ENCODE assay signal across 17 cellular contexts in genomic region chr1:212110617-212111016, GRCh38.
DNase-seq lines count a peak whose midpoint lies in the region; ATAC-seq, FAIRE-seq and TF ChIP-seq lines count a peak whose summit lies in the region.
"Had no signal": no experiment of that assay in that cellular context is flagged by ENCODE, and none has a peak within 500 bp of the region (broad histone marks: within the 10 kb centered on the region; RNA-seq: fewer than 3 reads in every experiment).

No MANE protein-coding gene starts in this region.

- TF ChIP-seq CTCF in right lobe of liver (IDR thresholded peaks at IDR 0.05) = peak in 1 of 4 donors; percentile 7
- TF ChIP-seq CTCF in HepG2 (CRISPR knock-in tag; IDR thresholded peaks at IDR 0.05) = no peak
- TF ChIP-seq CTCF in chondrocyte (IDR thresholded peaks at IDR 0.05) = peak; percentile 63

- H2AFZ ChIP-seq in HepG2 (ENCODE audit: low read length) = no peak overlapping the region

- H3K36me3 ChIP-seq in right lobe of liver (no peaks in the 10 kb centered on the region), HepG2 (replicated peaks in 1 of 2; ENCODE audit: control insufficient read depth in 1 of 2, insufficient read depth in 2 of 2, low read length in 2 of 2) (peaks cover 1 to 9% of the 10 kb centered on the region in 2 experiments; a peak in 2 of 5 replicates)
- H3K36me3 ChIP-seq: adrenal gland had no signal

- no peaks in the 10 kb centered on the region for H3K27me3 Mint-ChIP-seq in chondrocyte (ENCODE audit: low read depth)
- H3K27me3 Mint-ChIP-seq: activated CD4-positive, alpha-beta T cell treated with anti-CD3 and anti-CD28 coated beads, Interleukin-2, amount 10 ng/mL, durations not matched to agents 24 days and 14 days; activated T-cell treated with anti-CD3 and anti-CD28 coated beads, Interleukin-2, amount 50 U/mL, for 24 hours had no signal

- H3K9me3 Mint-ChIP-seq in chondrocyte (ENCODE audit: low read depth) = no peaks in the 10 kb centered on the region
- H3K9me3 Mint-ChIP-seq: activated CD4-positive, alpha-beta T cell treated with anti-CD3 and anti-CD28 coated beads, Interleukin-2, amount 10 ng/mL, durations not matched to agents 24 days and 14 days; activated T-cell treated with anti-CD3 and anti-CD28 coated beads, Interleukin-2, amount 50 U/mL, for 24 hours had no signal

- H3K4me1 Mint-ChIP-seq in chondrocyte (ENCODE audit: low read depth) = no peaks in the 10 kb centered on the region

- H3K4me3 Mint-ChIP-seq in chondrocyte (ENCODE audit: unreplicated experiment) = no peak overlapping the region
- H3K4me3 Mint-ChIP-seq: activated CD4-positive, alpha-beta T cell treated with anti-CD3 and anti-CD28 coated beads, Interleukin-2, amount 10 ng/mL, durations not matched to agents 24 days and 14 days; activated T-cell treated with anti-CD3 and anti-CD28 coated beads, Interleukin-2, amount 50 U/mL, for 24 hours had no signal

- in situ Hi-C loops in HepG2 (cut with HindIII; ENCODE audit: extremely low pct_ligation_motif_present, low pct_unique_long_range_greater_than_20kb) = no loop called here

- CTCF ChIA-PET in HepG2 (lab: Yijun Ruan, JAX; ENCODE audit: low intra/inter-chr PET ratio, low total read pairs) = no interaction called here

- H3K27me3 ChIP-seq in right lobe of liver (no peaks in the 10 kb centered on the region), HepG2 (ENCODE audit: control insufficient read depth in 1 of 2, insufficient read depth in 2 of 2, low read length in 2 of 2) (no peaks in the 10 kb centered on the region)
- H3K27me3 ChIP-seq: adrenal gland had no signal

- POLR2A ChIA-PET in HepG2 (lab: Yijun Ruan, JAX) = no interaction called here

- no peak for FAIRE-seq in HepG2 (lab: Jason Lieb, UNC)
- FAIRE-seq: GM12878 had no signal

- intact Hi-C loops in right lobe of liver (cut with DNase I) (no loop called here), HepG2 (cut with micrococcal nuclease; ENCODE audit: unreplicated experiment) (no loop called here), left cardiac atrium (cut with DNase I) (no loop called here)

- H3K4me2 ChIP-seq in HepG2 (ENCODE audit: low read depth, low read length) = no peak overlapping the region

- no peaks in the 10 kb centered on the region for H4K20me1 ChIP-seq in HepG2 (ENCODE audit: insufficient read depth, low read length)

- TF ChIP-seq POLR2A in right lobe of liver (IDR thresholded peaks at IDR 0.05) = no peak
- no peak for TF ChIP-seq POLR2A in HepG2 (IDR thresholded peaks at IDR 0.05; ENCODE audit: insufficient read depth in 1 of 2, low read depth in 2 of 2, low read length in 2 of 2)

- peak in 3 of 4 donors; percentile 33 to 36 (median 34) for ATAC-seq in right lobe of liver
- ATAC-seq in HepG2 = no peak
- peak; percentile 77 to 89 for ATAC-seq in left cardiac atrium
- ATAC-seq: GM12878 had no signal

- no peak for TF ChIP-seq RAD21 in HepG2 (CRISPR knock-in tag; IDR thresholded peaks at IDR 0.05)

- no peaks in the 10 kb centered on the region for H3K9me3 ChIP-seq in right lobe of liver
- H3K9me3 ChIP-seq in HepG2 (ENCODE audit: low read length) = no peaks in the 10 kb centered on the region
- H3K9me3 ChIP-seq: adrenal gland had no signal

- BruUV-seq in HepG2 (replicated peaks; lab: Mats Ljungman, UMichigan) = no TSS peak

- no peak overlapping the region for H3K27ac ChIP-seq in right lobe of liver
- no peak overlapping the region for H3K27ac ChIP-seq in HepG2 (ENCODE audit: extremely low read length, insufficient read depth, low read length)
- H3K27ac ChIP-seq: adrenal gland had no signal

- DNase-seq in right lobe of liver = no peak
- no peak for DNase-seq in HepG2 (ENCODE audit: low spot score)
- DNase-seq in chondrocyte (ENCODE audit: low spot score) = no peak
- peak; percentile 32 for DNase-seq in left cardiac atrium
- DNase-seq in NCI-H1048 (lab: John Stamatoyannopoulos, UW) = no peak
- no peak for DNase-seq in occipital lobe (lab: John Stamatoyannopoulos, UW)
- DNase-seq in GDM1 (lab: John Stamatoyannopoulos, UW) = no peak
- DNase-seq in NCI-H774 (lab: John Stamatoyannopoulos, UW) = no peak
- DNase-seq: activated CD4-positive, alpha-beta T cell treated with anti-CD3 and anti-CD28 coated beads, Interleukin-2, amount 10 ng/mL, durations not matched to agents 24 days and 14 days; activated T-cell treated with anti-CD3 and anti-CD28 coated beads, Interleukin-2, amount 50 U/mL, for 24 hours; effector memory CD4-positive, alpha-beta T cell; mammary epithelial cell; NCI-H1105 treated with DMSO at 0.1 percent for 48 hours; stimulated activated CD4-positive, alpha-beta T cell treated with anti-CD3 and anti-CD28 coated beads, Interleukin-15, amount 100 ng/mL, for 24 hours; trophoblast cell had no signal

- H3K4me1 ChIP-seq in right lobe of liver (no peaks in the 10 kb centered on the region), HepG2 (ENCODE audit: insufficient read depth, low read length) (no peaks in the 10 kb centered on the region)
- H3K4me1 ChIP-seq: adrenal gland had no signal

- TF ChIP-seq EP300 in HepG2 (IDR thresholded peaks at IDR 0.05; ENCODE audit: low read depth in 2 of 2, low read length in 2 of 2) (no peak), HepG2 (CRISPR knock-in tag; IDR thresholded peaks at IDR 0.05; ENCODE audit: borderline replicate concordance) (no peak)

- H3K4me3 ChIP-seq in right lobe of liver (no peak overlapping the region), HepG2 (replicated peaks in 1 of 3; ENCODE audit: insufficient read depth in 1 of 3, low read depth in 2 of 3, low read length in 3 of 3) (no peak overlapping the region)
- H3K4me3 ChIP-seq: adrenal gland, GM12878 had no signal

- no peaks in the 10 kb centered on the region for H3K36me3 Mint-ChIP-seq in chondrocyte (ENCODE audit: low read depth)

- no peak overlapping the region for H3K9ac ChIP-seq in HepG2 (ENCODE audit: insufficient read depth, low read depth, low read length)

- H3K79me2 ChIP-seq in HepG2 (ENCODE audit: insufficient read depth, low read length) = no peaks in the 10 kb centered on the region

- no peak overlapping the region for H3K27ac Mint-ChIP-seq in chondrocyte (ENCODE audit: unreplicated experiment)
- H3K27ac Mint-ChIP-seq: activated CD4-positive, alpha-beta T cell treated with anti-CD3 and anti-CD28 coated beads, Interleukin-2, amount 10 ng/mL, durations not matched to agents 24 days and 14 days; activated T-cell treated with anti-CD3 and anti-CD28 coated beads, Interleukin-2, amount 50 U/mL, for 24 hours had no signal

- 56% methylated on average over 2 of the region's 2 CpGs for WGBS in right lobe of liver (ENCODE audit: insufficient coverage, low coverage, low lambda C conversion rate, missing lambda C conversion rate)
- 89% methylated on average over 2 of the region's 2 CpGs for WGBS in HepG2 (ENCODE audit: low lambda C conversion rate)

TF ChIP-seq in HepG2, 621 proteins besides CTCF, POLR2A, EP300 and RAD21:
- TF ChIP-seq MAFK (conservative IDR thresholded peaks at IDR 0.05 in 1 of 2, IDR thresholded peaks at IDR 0.05 in 1 of 2; ENCODE audit: low read length in 2 of 2) (0 out of 4 replicates have a peak, but pooled peaks of 1 of the 2 experiments have one; percentile 4), EZH2 (conservative IDR thresholded peaks at IDR 0.05; ENCODE audit: low read depth, low read length) (no peak)
